Comparison of ENCODE assay signal across 8 cellular contexts in genomic region chr1:235415008-235415904, GRCh38. TPM values are rescaled to one million over a fixed set of nuclear protein-coding genes. Genes with fewer than 3 reads are reported as not detected.
A peak's percentile ranks its signal among the peaks of the same experiment; 100 is the strongest.
DNase-seq lines count a peak whose midpoint lies in the region; ATAC-seq lines count a peak whose summit lies in the region.

No MANE protein-coding gene starts in this region.

- peaks cover 4% of the 10 kb centered on the region for H3K4me1 Mint-ChIP-seq in central memory CD8-positive, alpha-beta T cell

- no peak overlapping the region for H3K4me3 Mint-ChIP-seq in central memory CD8-positive, alpha-beta T cell

- ATAC-seq in HG02678 (IDR thresholded peaks at IDR 0.05; ENCODE audit: unreplicated experiment), result peak; percentile 67
- no peak for ATAC-seq in central memory CD8-positive, alpha-beta T cell (replicated peaks; ENCODE audit: extremely low read depth, poor library complexity, severe bottlenecking)
- peak; percentile 81 for ATAC-seq in left colon
- ATAC-seq in HG03196 (IDR thresholded peaks at IDR 0.05; ENCODE audit: unreplicated experiment), result no peak

- peaks cover 3% of the 10 kb centered on the region for H3K36me3 Mint-ChIP-seq in central memory CD8-positive, alpha-beta T cell (ENCODE audit: insufficient read depth)

- no peak overlapping the region for H3K27ac Mint-ChIP-seq in central memory CD8-positive, alpha-beta T cell (ENCODE audit: low read depth)

- no peaks in the 10 kb centered on the region for H3K9me3 Mint-ChIP-seq in central memory CD8-positive, alpha-beta T cell

- DNase-seq in GM04503 (ENCODE audit: low read depth), result peak; percentile 23
- DNase-seq in NCI-H345 (lab: John Stamatoyannopoulos, UW), result peak; percentile 48
- DNase-seq in activated CD4-positive, CD25-positive, alpha-beta regulatory T cell treated with anti-CD3 and anti-CD28 coated beads, Interleukin-2, amount 50 U/mL, for 16 hours (ENCODE audit: low read depth, low spot score), result peak; percentile 45
- peak; percentile 22 to 34 for DNase-seq in central memory CD8-positive, alpha-beta T cell (ENCODE audit: low spot score in 2 of 2)
- DNase-seq in left colon, result peak; percentile 66 to 67
- peak; percentile 62 for DNase-seq in stimulated activated CD4-positive, alpha-beta T cell treated with anti-CD3 and anti-CD28 coated beads, Interleukin-4, amount 100 ng/mL, for 24 hours

- H3K27me3 Mint-ChIP-seq in central memory CD8-positive, alpha-beta T cell, result no peaks in the 10 kb centered on the region

- intact Hi-C loops in left colon (cut with DNase I, micrococcal nuclease), result loop anchor here in 1 of 2 donors (2.0 to 10.0 kb wide), 2 partner anchors 162 to 310 kb away; no protein-coding TSS in a partner anchor

RNA-seq across cellular contexts. Expression of gene TBCE, which starts 48.0 kb away (rescaled TPM):
- 10 to 100 TPM; 19.2 to 26.4 TPM for total RNA-seq in left colon

Comparison
In these comparisons a context has a peak if more than half of its experiments do, and no peak if none do; other contexts are left out.
1. ATAC-seq: peak in HG02678 (single experiment) and left colon (single experiment); none in central memory CD8-positive, alpha-beta T cell (single experiment) and HG03196 (single experiment).
2. Peak in every context shown above with its lines, with median percentiles within 50 percentile points of each other: DNase-seq.